ENCODE assay signal across 1 cellular context in the genomic region with DNA sequence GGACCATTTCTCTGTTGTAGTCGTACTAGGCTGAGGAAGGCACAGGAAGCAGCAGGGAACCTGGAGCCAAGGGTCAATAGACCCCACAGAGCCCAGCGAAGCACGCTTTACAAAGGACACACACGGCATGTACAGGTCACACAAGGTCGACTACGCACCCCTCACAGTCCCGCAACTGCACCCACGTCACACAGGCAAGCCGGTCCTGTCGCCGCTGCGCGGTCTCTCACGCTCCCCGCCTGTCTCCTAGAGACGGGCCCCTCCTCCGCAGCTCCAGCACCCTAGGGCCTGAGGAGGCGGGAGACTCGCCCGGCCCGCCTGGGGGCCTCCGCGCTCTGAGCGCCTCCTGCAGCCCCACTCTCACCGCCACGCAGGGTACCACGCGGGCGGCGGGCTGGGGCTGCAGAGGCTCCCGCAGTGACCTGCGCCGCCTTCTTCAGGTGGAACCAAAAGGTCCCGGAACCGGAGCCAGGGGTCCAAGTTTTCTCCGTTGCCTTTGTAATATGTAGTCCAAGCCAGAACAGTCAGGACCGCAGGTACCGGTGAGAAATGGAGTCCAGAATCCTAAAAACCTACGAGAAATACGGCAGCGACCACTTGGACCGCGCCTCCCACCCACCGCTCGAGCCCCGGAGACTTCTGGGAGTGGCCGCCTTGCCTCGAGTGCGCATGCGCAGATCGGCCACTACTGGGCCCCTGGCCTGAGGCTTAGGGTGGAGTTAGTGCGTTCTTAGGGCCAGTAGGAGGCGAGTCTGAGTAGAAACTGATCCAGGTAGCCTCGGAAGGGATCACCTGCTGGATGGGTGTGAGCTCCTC.
TF ChIP-seq lines count a peak whose summit lies in the region.

A gene (minus strand): TSS at position 651 of the 816 bp plus-strand sequence. CDS start 8,143 bp downstream, outside the sequence.

TF ChIP-seq in HEK293, 187 proteins besides CTCF, POLR2A, EP300 and RAD21 (continued from another document and continues in another):
- TF ChIP-seq, protein P1, sequence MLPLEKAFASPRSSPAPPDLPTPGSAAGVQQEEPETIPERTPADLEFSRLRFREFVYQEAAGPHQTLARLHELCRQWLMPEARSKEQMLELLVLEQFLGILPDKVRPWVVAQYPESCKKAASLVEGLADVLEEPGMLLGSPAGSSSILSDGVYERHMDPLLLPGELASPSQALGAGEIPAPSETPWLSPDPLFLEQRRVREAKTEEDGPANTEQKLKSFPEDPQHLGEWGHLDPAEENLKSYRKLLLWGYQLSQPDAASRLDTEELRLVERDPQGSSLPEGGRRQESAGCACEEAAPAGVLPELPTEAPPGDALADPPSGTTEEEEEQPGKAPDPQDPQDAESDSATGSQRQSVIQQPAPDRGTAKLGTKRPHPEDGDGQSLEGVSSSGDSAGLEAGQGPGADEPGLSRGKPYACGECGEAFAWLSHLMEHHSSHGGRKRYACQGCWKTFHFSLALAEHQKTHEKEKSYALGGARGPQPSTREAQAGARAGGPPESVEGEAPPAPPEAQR (tag by site-specific recombination; IDR thresholded peaks at IDR 0.05) = peak; percentile 58; the same call in 1 of the 2 replicates
- TF ChIP-seq, protein P2, sequence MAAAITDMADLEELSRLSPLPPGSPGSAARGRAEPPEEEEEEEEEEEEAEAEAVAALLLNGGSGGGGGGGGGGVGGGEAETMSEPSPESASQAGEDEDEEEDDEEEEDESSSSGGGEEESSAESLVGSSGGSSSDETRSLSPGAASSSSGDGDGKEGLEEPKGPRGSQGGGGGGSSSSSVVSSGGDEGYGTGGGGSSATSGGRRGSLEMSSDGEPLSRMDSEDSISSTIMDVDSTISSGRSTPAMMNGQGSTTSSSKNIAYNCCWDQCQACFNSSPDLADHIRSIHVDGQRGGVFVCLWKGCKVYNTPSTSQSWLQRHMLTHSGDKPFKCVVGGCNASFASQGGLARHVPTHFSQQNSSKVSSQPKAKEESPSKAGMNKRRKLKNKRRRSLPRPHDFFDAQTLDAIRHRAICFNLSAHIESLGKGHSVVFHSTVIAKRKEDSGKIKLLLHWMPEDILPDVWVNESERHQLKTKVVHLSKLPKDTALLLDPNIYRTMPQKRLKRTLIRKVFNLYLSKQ (tag by site-specific recombination; IDR thresholded peaks at IDR 0.05; ENCODE audit: borderline replicate concordance) = no peak
- TF ChIP-seq SETDB1 (IDR thresholded peaks at IDR 0.05; ENCODE audit: insufficient read length, low read length) = no peak
- TF ChIP-seq, protein P3, sequence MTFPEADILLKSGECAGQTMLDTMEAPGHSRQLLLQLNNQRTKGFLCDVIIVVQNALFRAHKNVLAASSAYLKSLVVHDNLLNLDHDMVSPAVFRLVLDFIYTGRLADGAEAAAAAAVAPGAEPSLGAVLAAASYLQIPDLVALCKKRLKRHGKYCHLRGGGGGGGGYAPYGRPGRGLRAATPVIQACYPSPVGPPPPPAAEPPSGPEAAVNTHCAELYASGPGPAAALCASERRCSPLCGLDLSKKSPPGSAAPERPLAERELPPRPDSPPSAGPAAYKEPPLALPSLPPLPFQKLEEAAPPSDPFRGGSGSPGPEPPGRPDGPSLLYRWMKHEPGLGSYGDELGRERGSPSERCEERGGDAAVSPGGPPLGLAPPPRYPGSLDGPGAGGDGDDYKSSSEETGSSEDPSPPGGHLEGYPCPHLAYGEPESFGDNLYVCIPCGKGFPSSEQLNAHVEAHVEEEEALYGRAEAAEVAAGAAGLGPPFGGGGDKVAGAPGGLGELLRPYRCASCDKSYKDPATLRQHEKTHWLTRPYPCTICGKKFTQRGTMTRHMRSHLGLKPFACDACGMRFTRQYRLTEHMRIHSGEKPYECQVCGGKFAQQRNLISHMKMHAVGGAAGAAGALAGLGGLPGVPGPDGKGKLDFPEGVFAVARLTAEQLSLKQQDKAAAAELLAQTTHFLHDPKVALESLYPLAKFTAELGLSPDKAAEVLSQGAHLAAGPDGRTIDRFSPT (tag by site-specific recombination; IDR thresholded peaks at IDR 0.05) = peak; percentile 38; the same call in 1 of the 2 replicates
- TF ChIP-seq, protein P4, sequence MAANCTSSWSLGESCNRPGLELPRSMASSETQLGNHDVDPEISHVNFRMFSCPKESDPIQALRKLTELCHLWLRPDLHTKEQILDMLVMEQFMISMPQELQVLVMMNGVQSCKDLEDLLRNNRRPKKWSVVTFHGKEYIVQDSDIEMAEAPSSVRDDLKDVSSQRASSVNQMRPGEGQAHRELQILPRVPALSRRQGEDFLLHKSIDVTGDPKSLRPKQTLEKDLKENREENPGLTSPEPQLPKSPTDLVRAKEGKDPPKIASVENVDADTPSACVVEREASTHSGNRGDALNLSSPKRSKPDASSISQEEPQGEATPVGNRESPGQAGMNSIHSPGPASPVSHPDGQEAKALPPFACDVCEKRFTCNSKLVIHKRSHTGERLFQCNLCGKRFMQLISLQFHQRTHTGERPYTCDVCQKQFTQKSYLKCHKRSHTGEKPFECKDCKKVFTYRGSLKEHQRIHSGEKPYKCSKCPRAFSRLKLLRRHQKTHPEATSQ (tag by site-specific recombination; IDR thresholded peaks at IDR 0.05) = 0 out of 2 replicates have a peak, but pooled peaks have one; percentile 74
- TF ChIP-seq, protein P5, sequence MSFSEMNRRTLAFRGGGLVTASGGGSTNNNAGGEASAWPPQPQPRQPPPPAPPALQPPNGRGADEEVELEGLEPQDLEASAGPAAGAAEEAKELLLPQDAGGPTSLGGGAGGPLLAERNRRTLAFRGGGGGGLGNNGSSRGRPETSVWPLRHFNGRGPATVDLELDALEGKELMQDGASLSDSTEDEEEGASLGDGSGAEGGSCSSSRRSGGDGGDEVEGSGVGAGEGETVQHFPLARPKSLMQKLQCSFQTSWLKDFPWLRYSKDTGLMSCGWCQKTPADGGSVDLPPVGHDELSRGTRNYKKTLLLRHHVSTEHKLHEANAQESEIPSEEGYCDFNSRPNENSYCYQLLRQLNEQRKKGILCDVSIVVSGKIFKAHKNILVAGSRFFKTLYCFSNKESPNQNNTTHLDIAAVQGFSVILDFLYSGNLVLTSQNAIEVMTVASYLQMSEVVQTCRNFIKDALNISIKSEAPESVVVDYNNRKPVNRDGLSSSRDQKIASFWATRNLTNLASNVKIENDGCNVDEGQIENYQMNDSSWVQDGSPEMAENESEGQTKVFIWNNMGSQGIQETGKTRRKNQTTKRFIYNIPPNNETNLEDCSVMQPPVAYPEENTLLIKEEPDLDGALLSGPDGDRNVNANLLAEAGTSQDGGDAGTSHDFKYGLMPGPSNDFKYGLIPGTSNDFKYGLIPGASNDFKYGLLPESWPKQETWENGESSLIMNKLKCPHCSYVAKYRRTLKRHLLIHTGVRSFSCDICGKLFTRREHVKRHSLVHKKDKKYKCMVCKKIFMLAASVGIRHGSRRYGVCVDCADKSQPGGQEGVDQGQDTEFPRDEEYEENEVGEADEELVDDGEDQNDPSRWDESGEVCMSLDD (tag by site-specific recombination; IDR thresholded peaks at IDR 0.05) = peak; percentile 78; the same call in 1 of the 2 replicates
- peak; percentile 78 for TF ChIP-seq ZFP37 (tag by site-specific recombination; IDR thresholded peaks at IDR 0.05)
- 0 out of 2 replicates have a peak, but pooled peaks have one; percentile 14 for TF ChIP-seq ZNF416 (tag by site-specific recombination; IDR thresholded peaks at IDR 0.05)
- TF ChIP-seq ZNF76 (tag by site-specific recombination; IDR thresholded peaks at IDR 0.05; ENCODE audit: borderline replicate concordance, low read depth) = peak; percentile 92
- no peak for TF ChIP-seq ZNF404 (tag by site-specific recombination; IDR thresholded peaks at IDR 0.05)
- no peak for TF ChIP-seq ZNF658 (tag by site-specific recombination; IDR thresholded peaks at IDR 0.05)
- TF ChIP-seq, protein P6, sequence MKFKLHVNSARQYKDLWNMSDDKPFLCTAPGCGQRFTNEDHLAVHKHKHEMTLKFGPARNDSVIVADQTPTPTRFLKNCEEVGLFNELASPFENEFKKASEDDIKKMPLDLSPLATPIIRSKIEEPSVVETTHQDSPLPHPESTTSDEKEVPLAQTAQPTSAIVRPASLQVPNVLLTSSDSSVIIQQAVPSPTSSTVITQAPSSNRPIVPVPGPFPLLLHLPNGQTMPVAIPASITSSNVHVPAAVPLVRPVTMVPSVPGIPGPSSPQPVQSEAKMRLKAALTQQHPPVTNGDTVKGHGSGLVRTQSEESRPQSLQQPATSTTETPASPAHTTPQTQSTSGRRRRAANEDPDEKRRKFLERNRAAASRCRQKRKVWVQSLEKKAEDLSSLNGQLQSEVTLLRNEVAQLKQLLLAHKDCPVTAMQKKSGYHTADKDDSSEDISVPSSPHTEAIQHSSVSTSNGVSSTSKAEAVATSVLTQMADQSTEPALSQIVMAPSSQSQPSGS (tag by site-specific recombination; IDR thresholded peaks at IDR 0.05; ENCODE audit: low read depth) = no peak
- no peak for TF ChIP-seq ZNF555 (tag by site-specific recombination; conservative IDR thresholded peaks at IDR 0.05)
- no peak for TF ChIP-seq ZNF529 (tag by site-specific recombination; IDR thresholded peaks at IDR 0.05; ENCODE audit: insufficient replicate concordance)
- TF ChIP-seq, protein P7, sequence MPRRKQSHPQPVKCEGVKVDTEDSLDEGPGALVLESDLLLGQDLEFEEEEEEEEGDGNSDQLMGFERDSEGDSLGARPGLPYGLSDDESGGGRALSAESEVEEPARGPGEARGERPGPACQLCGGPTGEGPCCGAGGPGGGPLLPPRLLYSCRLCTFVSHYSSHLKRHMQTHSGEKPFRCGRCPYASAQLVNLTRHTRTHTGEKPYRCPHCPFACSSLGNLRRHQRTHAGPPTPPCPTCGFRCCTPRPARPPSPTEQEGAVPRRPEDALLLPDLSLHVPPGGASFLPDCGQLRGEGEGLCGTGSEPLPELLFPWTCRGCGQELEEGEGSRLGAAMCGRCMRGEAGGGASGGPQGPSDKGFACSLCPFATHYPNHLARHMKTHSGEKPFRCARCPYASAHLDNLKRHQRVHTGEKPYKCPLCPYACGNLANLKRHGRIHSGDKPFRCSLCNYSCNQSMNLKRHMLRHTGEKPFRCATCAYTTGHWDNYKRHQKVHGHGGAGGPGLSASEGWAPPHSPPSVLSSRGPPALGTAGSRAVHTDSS (tag by site-specific recombination; IDR thresholded peaks at IDR 0.05) = no peak
- no peak for TF ChIP-seq ZNF132 (tag by site-specific recombination; IDR thresholded peaks at IDR 0.05; ENCODE audit: borderline replicate concordance)
- 0 out of 2 replicates have a peak, but pooled peaks have one; percentile 20 for TF ChIP-seq ZNF391 (tag by site-specific recombination; IDR thresholded peaks at IDR 0.05; ENCODE audit: borderline replicate concordance, low read depth)
- TF ChIP-seq SP2 (tag by site-specific recombination; IDR thresholded peaks at IDR 0.05) = peak; percentile 68
- TF ChIP-seq ZNF394 (tag by site-specific recombination; IDR thresholded peaks at IDR 0.05; ENCODE audit: borderline replicate concordance) = no peak
- no peak for TF ChIP-seq ZNF747 (tag by site-specific recombination; IDR thresholded peaks at IDR 0.05)
- TF ChIP-seq ZNF501 (tag by site-specific recombination; IDR thresholded peaks at IDR 0.05) = peak; percentile 95
- TF ChIP-seq, protein P8, sequence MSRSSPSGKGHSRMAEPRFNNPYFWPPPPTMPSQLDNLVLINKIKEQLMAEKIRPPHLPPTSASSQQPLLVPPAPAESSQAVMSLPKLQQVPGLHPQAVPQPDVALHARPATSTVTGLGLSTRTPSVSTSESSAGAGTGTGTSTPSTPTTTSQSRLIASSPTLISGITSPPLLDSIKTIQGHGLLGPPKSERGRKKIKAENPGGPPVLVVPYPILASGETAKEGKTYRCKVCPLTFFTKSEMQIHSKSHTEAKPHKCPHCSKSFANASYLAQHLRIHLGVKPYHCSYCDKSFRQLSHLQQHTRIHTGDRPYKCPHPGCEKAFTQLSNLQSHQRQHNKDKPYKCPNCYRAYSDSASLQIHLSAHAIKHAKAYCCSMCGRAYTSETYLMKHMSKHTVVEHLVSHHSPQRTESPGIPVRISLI (tag by site-specific recombination; IDR thresholded peaks at IDR 0.05) = no peak
- 0 out of 2 replicates have a peak, but pooled peaks have one; percentile 69 for TF ChIP-seq ZNF785 (tag by site-specific recombination; IDR thresholded peaks at IDR 0.05)
- TF ChIP-seq ZNF600 (tag by site-specific recombination; IDR thresholded peaks at IDR 0.05) = peak; percentile 39; the same call in 1 of the 2 replicates
- no peak; the same call in 1 of the 2 replicates for TF ChIP-seq YY1 (tag by site-specific recombination; IDR thresholded peaks at IDR 0.05)
- TF ChIP-seq ZNF670 (tag by site-specific recombination; IDR thresholded peaks at IDR 0.05; ENCODE audit: low read depth) = no peak
- TF ChIP-seq, protein P9, sequence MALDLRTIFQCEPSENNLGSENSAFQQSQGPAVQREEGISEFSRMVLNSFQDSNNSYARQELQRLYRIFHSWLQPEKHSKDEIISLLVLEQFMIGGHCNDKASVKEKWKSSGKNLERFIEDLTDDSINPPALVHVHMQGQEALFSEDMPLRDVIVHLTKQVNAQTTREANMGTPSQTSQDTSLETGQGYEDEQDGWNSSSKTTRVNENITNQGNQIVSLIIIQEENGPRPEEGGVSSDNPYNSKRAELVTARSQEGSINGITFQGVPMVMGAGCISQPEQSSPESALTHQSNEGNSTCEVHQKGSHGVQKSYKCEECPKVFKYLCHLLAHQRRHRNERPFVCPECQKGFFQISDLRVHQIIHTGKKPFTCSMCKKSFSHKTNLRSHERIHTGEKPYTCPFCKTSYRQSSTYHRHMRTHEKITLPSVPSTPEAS (tag by site-specific recombination; IDR thresholded peaks at IDR 0.05) = 0 out of 2 replicates have a peak, but pooled peaks have one; percentile 24
- TF ChIP-seq, protein P10, sequence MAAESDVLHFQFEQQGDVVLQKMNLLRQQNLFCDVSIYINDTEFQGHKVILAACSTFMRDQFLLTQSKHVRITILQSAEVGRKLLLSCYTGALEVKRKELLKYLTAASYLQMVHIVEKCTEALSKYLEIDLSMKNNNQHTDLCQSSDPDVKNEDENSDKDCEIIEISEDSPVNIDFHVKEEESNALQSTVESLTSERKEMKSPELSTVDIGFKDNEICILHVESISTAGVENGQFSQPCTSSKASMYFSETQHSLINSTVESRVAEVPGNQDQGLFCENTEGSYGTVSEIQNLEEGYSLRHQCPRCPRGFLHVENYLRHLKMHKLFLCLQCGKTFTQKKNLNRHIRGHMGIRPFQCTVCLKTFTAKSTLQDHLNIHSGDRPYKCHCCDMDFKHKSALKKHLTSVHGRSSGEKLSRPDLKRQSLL (tag by site-specific recombination; IDR thresholded peaks at IDR 0.05) = peak; percentile 99
- peak; percentile 77 for TF ChIP-seq KLF1 (tag by site-specific recombination; IDR thresholded peaks at IDR 0.05)
- TF ChIP-seq ZNF239 (tag by site-specific recombination; IDR thresholded peaks at IDR 0.05) = no peak
- TF ChIP-seq, protein P11, sequence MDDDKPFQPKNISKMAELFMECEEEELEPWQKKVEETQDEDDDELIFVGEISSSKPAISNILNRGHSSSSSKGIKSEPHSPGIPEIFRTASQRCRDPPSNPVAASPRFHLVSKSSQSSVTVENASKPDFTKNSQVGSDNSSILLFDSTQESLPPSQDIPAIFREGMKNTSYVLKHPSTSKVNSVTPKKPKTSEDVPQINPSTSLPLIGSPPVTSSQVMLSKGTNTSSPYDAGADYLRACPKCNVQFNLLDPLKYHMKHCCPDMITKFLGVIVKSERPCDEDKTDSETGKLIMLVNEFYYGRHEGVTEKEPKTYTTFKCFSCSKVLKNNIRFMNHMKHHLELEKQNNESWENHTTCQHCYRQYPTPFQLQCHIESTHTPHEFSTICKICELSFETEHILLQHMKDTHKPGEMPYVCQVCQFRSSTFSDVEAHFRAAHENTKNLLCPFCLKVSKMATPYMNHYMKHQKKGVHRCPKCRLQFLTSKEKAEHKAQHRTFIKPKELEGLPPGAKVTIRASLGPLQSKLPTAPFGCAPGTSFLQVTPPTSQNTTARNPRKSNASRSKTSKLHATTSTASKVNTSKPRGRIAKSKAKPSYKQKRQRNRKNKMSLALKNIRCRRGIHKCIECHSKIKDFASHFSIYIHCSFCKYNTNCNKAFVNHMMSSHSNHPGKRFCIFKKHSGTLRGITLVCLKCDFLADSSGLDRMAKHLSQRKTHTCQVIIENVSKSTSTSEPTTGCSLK (tag by site-specific recombination; IDR thresholded peaks at IDR 0.05) = no peak
- no peak for TF ChIP-seq ZNF426 (tag by site-specific recombination; IDR thresholded peaks at IDR 0.05)
- TF ChIP-seq ZNF610 (tag by site-specific recombination; IDR thresholded peaks at IDR 0.05; ENCODE audit: borderline replicate concordance) = peak; percentile 84
- TF ChIP-seq ZNF202 (tag by site-specific recombination; IDR thresholded peaks at IDR 0.05; ENCODE audit: borderline replicate concordance) = no peak
